11 cellular contexts compared by ENCODE assay signal in genomic region chr7:22582860-22583640, GRCh38.
A peak's percentile ranks its signal among the peaks of the same experiment; 100 is the strongest.
DNase-seq lines count a peak whose midpoint lies in the region; ATAC-seq lines count a peak whose summit lies in the region.
"Had no signal": no experiment of that assay in that cellular context is flagged by ENCODE, and none has a peak within 500 bp of the region (broad histone marks: within the 10 kb centered on the region; RNA-seq: fewer than 3 reads in every experiment).

No MANE protein-coding gene starts in this region.

- peak overlapping the region; percentile 27 for H3K56ac ChIP-seq in mesendoderm (ENCODE audit: low read length)

- H3K4ac ChIP-seq in mesendoderm (ENCODE audit: low read depth, low read length), result no peak overlapping the region

- H4K20me1 ChIP-seq in BLaER1, result no peaks in the 10 kb centered on the region; the same call in 1 of the 2 replicates

- H3K9me3 ChIP-seq in BLaER1 (no peaks in the 10 kb centered on the region), MG63 (no peaks in the 10 kb centered on the region)
- H3K9me3 ChIP-seq: vagina had no signal

- DNase-seq in MG63 (peak; percentile 84), dermis blood vessel endothelial cell (peak; percentile 99), mesendoderm (peak; percentile 98), NCI-H187 (lab: John Stamatoyannopoulos, UW) (no peak)
- DNase-seq in activated CD4-positive, alpha-beta T cell treated with anti-CD3 and anti-CD28 coated beads for 1 hour, result no peak
- DNase-seq: DND-41, hippocampal formation had no signal

- no peak overlapping the region for H2AK5ac ChIP-seq in mesendoderm (ENCODE audit: low read length)

- H3K27ac ChIP-seq in BLaER1 (no peak overlapping the region), mesendoderm (ENCODE audit: low read depth, low read length) (no peak overlapping the region)
- H3K27ac ChIP-seq: vagina had no signal

- H3K4me1 ChIP-seq in BLaER1 (peaks cover 96% of the 10 kb centered on the region), mesendoderm (ENCODE audit: control insufficient read depth, low read depth, low read length) (peaks cover 13% of the 10 kb centered on the region)

- no peak overlapping the region for H3K9ac ChIP-seq in BLaER1
- no peak overlapping the region for H3K9ac ChIP-seq in mesendoderm (ENCODE audit: low read length)

- H2BK5ac ChIP-seq in mesendoderm (ENCODE audit: low read length), result no peak overlapping the region

- WGBS in mesendoderm (ENCODE audit: extremely low coverage, insufficient coverage, low lambda C conversion rate), result no CpG with 5 or more reads among the region's 7 CpGs

- H2BK120ac ChIP-seq in mesendoderm (ENCODE audit: low read depth, low read length), result no peak overlapping the region

- no peak overlapping the region for H4K5ac ChIP-seq in mesendoderm (ENCODE audit: low read length)

- no peak overlapping the region for H2BK15ac ChIP-seq in mesendoderm (replicated peaks; ENCODE audit: low read depth)

- no peaks in the 10 kb centered on the region for H3K36me3 ChIP-seq in BLaER1
- H3K36me3 ChIP-seq in MG63, result no peaks in the 10 kb centered on the region
- no peaks in the 10 kb centered on the region for H3K36me3 ChIP-seq in mesendoderm (ENCODE audit: control insufficient read depth, insufficient read depth, low read length)
- H3K36me3 ChIP-seq: vagina had no signal

- H3K4me2 ChIP-seq in BLaER1 (peak overlapping the region; percentile 78), mesendoderm (ENCODE audit: low read length) (no peak overlapping the region)

- H3K23ac ChIP-seq in mesendoderm (ENCODE audit: low read length), result no peak overlapping the region

- no peak for ATAC-seq in GM18909 (IDR thresholded peaks at IDR 0.05; ENCODE audit: poor library complexity, unreplicated experiment)
- ATAC-seq in HG03097 (IDR thresholded peaks at IDR 0.05; ENCODE audit: low FRiP score, unreplicated experiment), result no peak

- H3K18ac ChIP-seq in mesendoderm (ENCODE audit: low read length), result peak overlapping the region; percentile 3

- no peaks in the 10 kb centered on the region for H3K79me2 ChIP-seq in mesendoderm (ENCODE audit: control insufficient read depth, insufficient read depth, low read length)

- no peaks in the 10 kb centered on the region for H3K27me3 ChIP-seq in BLaER1
- H3K27me3 ChIP-seq in MG63, result no peaks in the 10 kb centered on the region
- no peaks in the 10 kb centered on the region for H3K27me3 ChIP-seq in mesendoderm (ENCODE audit: insufficient read depth, low read length, poor library complexity)
- H3K27me3 ChIP-seq: vagina had no signal

- no peaks in the 10 kb centered on the region for H3K79me1 ChIP-seq in mesendoderm (ENCODE audit: low read length)

- H3K4me3 ChIP-seq in BLaER1 (no peak overlapping the region), MG63 (no peak overlapping the region), mesendoderm (ENCODE audit: low read length) (no peak overlapping the region)
- H3K4me3 ChIP-seq: vagina had no signal

- no peak overlapping the region for H4K8ac ChIP-seq in mesendoderm (ENCODE audit: low read depth, low read length)

Comparison
In these comparisons a context has a peak if more than half of its experiments do, and no peak if none do; other contexts are left out.
1. DNase-seq: peak in MG63 (single experiment), dermis blood vessel endothelial cell (single experiment) and mesendoderm (single experiment); none in NCI-H187 (0 of 2) and activated CD4-positive, alpha-beta T cell treated with anti-CD3 and anti-CD28 coated beads for 1 hour (single experiment).